Comparison of ENCODE assay signal across 18 cellular contexts in genomic region chr1:224157316-224157715, GRCh38.
"Had no signal": no experiment of that assay in that cellular context is flagged by ENCODE, and none has a peak within 500 bp of the region (broad histone marks: within the 10 kb centered on the region; RNA-seq: fewer than 3 reads in every experiment).

No MANE protein-coding gene starts in this region.

- H3K27me3 Mint-ChIP-seq: IgD-negative memory B cell had no signal

- H3K4me1 Mint-ChIP-seq: IgD-negative memory B cell had no signal

- ATAC-seq: SK-N-SH treated with all-trans-retinoic acid at 6 μM for 48 hours had no signal

- H3K4me3 Mint-ChIP-seq: IgD-negative memory B cell had no signal

- H3K27me3 ChIP-seq: SJCRH30 had no signal

- H3K27ac ChIP-seq: RWPE1, SJCRH30 had no signal

- H3K4me3 ChIP-seq: SJCRH30 had no signal

- DNase-seq: KBM-7, NCI-H1092 treated with DMSO at 0.1 percent for 48 hours, NCI-H1436, NCI-H187, NCI-H2029, NCI-H2081 treated with DMSO at 0.1 percent for 48 hours, NCI-H2171, NCI-H226, NCI-H446, NCI-H510A, NCI-H524 treated with DMSO at 0.1 percent for 48 hours, NCI-H69, NCI-H774, SHP77, SJCRH30 had no signal

- H3K9me3 Mint-ChIP-seq: IgD-negative memory B cell had no signal

- H3K27ac Mint-ChIP-seq: IgD-negative memory B cell had no signal

- H3K9me3 ChIP-seq: SJCRH30 had no signal

- H3K4me1 ChIP-seq: SJCRH30 had no signal
